In the genomic region with DNA sequence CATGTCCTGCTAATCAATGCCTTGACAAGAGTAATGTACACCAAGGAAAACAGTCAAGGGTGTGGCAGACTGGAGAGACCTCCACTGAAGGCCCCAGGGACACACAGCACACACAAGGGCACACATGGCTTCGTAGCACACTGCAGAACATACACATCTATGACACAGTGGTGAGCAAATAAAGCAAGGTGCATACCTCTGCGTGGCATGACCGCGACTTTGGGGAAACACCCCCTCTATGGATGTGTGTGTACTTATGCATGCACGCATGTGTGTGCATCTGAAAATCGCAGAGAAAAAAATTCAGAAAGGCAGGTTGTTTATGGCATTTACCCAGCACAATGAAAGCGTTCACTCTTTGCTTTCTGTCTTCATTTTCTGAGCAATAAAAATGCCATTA, we compare ENCODE assay signal across 10 cellular contexts. TPM values are rescaled to one million over a fixed set of nuclear protein-coding genes. Genes with fewer than 3 reads are reported as not detected.
DNase-seq lines count a peak whose midpoint lies in the region; ATAC-seq and TF ChIP-seq lines count a peak whose summit lies in the region.
"Had no signal": no experiment of that assay in that cellular context is flagged by ENCODE, and none has a peak within 500 bp of the region (broad histone marks: within the 10 kb centered on the region; RNA-seq: fewer than 3 reads in every experiment).

No MANE protein-coding gene starts in this region.

- in situ Hi-C loops in GM13977 (cut with MboI; ENCODE audit: low pct_unique_long_range_greater_than_20kb, low sequenced_read_pairs, unreplicated experiment): no loop called here

- TF ChIP-seq CTCF in GM13977 (IDR thresholded peaks at IDR 0.05; ENCODE audit: extremely low read depth, insufficient read depth, missing control alignments): no peak

- H3K9me3 Mint-ChIP-seq in naive B cell: no peaks in the 10 kb centered on the region

- H3K36me3 Mint-ChIP-seq in naive B cell: peaks cover 0 to 6% of the 10 kb centered on the region in 2 donors

- H3K4me3 Mint-ChIP-seq in naive B cell: peak overlapping the region in 6 of 8 donors; percentile 45 to 74 (median 54)

- peak; percentile 71 for DNase-seq in stimulated activated CD4-positive, alpha-beta T cell treated with anti-CD3 and anti-CD28 coated beads, Interleukin-15, amount 100 ng/mL, for 24 hours
- no peak for DNase-seq in stimulated activated CD4-positive, alpha-beta T cell treated with anti-CD3 and anti-CD28 coated beads, Interleukin-2, amount 100 ng/mL, for 48 hours
- peak; percentile 38 for DNase-seq in activated naive CD8-positive, alpha-beta T cell treated with anti-CD3 and anti-CD28 coated beads, Interleukin-2, amount 50 U/mL, for 16 hours (ENCODE audit: low read depth, low spot score)
- DNase-seq in naive B cell (no peak), GM13977 (ENCODE audit: low spot score) (no peak), D341Med (ENCODE audit: low spot score) (no peak)
- DNase-seq: NCI-H1436 treated with DMSO at 0.1 percent for 48 hours had no signal

- no peaks in the 10 kb centered on the region for H3K27me3 Mint-ChIP-seq in naive B cell

- peak; percentile 66 for ATAC-seq in naive B cell (ENCODE audit: low read depth in 2 of 2)
- ATAC-seq in GM21576 (IDR thresholded peaks at IDR 0.05; ENCODE audit: unreplicated experiment): no peak
- no peak for ATAC-seq in HG02623 (IDR thresholded peaks at IDR 0.05; ENCODE audit: unreplicated experiment)
- ATAC-seq: Panc1 had no signal

- peak overlapping the region in 5 of 6 donors; percentile 35 to 90 (median 65) for H3K27ac Mint-ChIP-seq in naive B cell

- peaks cover 64 to 76% (median 69%) of the 10 kb centered on the region in 3 donors for H3K4me1 Mint-ChIP-seq in naive B cell

RNA-seq across cellular contexts. Expression of gene SEMA4D, which starts 20.5 kb away (rescaled TPM):
- 10 to 100 TPM; 13.4 to 38.2 (median 21.5) TPM for polyA plus RNA-seq in naive B cell (ENCODE audit: low read depth in 6 of 6)

Comparison
In these comparisons a context has a peak if more than half of its experiments do, and no peak if none do; other contexts are left out.
1. DNase-seq: peak in stimulated activated CD4-positive, alpha-beta T cell treated with anti-CD3 and anti-CD28 coated beads, Interleukin-15, amount 100 ng/mL, for 24 hours (single experiment) and activated naive CD8-positive, alpha-beta T cell treated with anti-CD3 and anti-CD28 coated beads, Interleukin-2, amount 50 U/mL, for 16 hours (single experiment); none in stimulated activated CD4-positive, alpha-beta T cell treated with anti-CD3 and anti-CD28 coated beads, Interleukin-2, amount 100 ng/mL, for 48 hours (0 of 2), naive B cell (single experiment), GM13977 (single experiment) and D341Med (single experiment).
2. ATAC-seq: peak in naive B cell (2 of 2); none in GM21576 (single experiment) and HG02623 (single experiment).